In genomic region chr1:175978926-175979325, GRCh38 we compare ENCODE assay signal across 24 cellular contexts.
DNase-seq lines count a peak whose midpoint lies in the region; ATAC-seq lines count a peak whose summit lies in the region.
"Had no signal": no experiment of that assay in that cellular context is flagged by ENCODE, and none has a peak within 500 bp of the region (broad histone marks: within the 10 kb centered on the region; RNA-seq: fewer than 3 reads in every experiment).

No MANE protein-coding gene starts in this region.

- H3K36me3 ChIP-seq in ACC112 (ENCODE audit: insufficient read depth, low read length): peaks cover 29% of the 10 kb centered on the region
- peaks cover 4 to 37% of the 10 kb centered on the region in 2 experiments for H3K36me3 ChIP-seq in mesenchymal stem cell (ENCODE audit: control insufficient read depth in 1 of 2, insufficient read depth in 2 of 2, low read depth in 1 of 2, low read length in 2 of 2)

- H4K8ac ChIP-seq in mesenchymal stem cell (ENCODE audit: low read length): no peak overlapping the region

- H3K27me3 ChIP-seq in ACC112 (ENCODE audit: insufficient read depth, low read length): no peaks in the 10 kb centered on the region
- no peaks in the 10 kb centered on the region for H3K27me3 ChIP-seq in mesenchymal stem cell (ENCODE audit: control insufficient read depth in 1 of 2, insufficient read depth in 1 of 2, low read length in 2 of 2)
- H3K27me3 ChIP-seq: BLaER1 treated with 17β-estradiol and CSF1 and Interleukin-3, amounts not matched to agents 10 nM and 100 nM had no signal

- peak; percentile 62 for DNase-seq in LHCN-M2 (ENCODE audit: low read depth)
- peak; percentile 30 for DNase-seq in dermis blood vessel endothelial cell
- DNase-seq in mesenchymal stem cell: no peak
- DNase-seq in GM19240 (ENCODE audit: insufficient read length, low spot score): no peak
- no peak for DNase-seq in HPDE6-E6E7 (ENCODE audit: extremely low spot score)
- DNase-seq: Calu3; CD8-positive, alpha-beta T cell; DMS53; H7; Karpas-422; MM.1S; NCI-H1092; NCI-H1436 treated with DMSO at 0.1 percent for 48 hours; NCI-H2029 treated with DMSO at 0.1 percent for 48 hours; NCI-H2171; NCI-H526; PC-9; SIG-M5 had no signal

- H3K4me2 ChIP-seq in mesenchymal stem cell (ENCODE audit: low read length, poor library complexity, severe bottlenecking): no peak overlapping the region
- H3K4me2 ChIP-seq: BLaER1 treated with 17β-estradiol and CSF1 and Interleukin-3, amounts not matched to agents 10 nM and 100 nM; PC-9 had no signal

- no peak overlapping the region for H3K23ac ChIP-seq in mesenchymal stem cell (ENCODE audit: low read length in 2 of 2)

- no peak overlapping the region for H4K91ac ChIP-seq in mesenchymal stem cell (ENCODE audit: low read length)

- no CpG with 5 or more reads among the region's 1 CpG for WGBS in mesenchymal stem cell

- no peak overlapping the region for H3K14ac ChIP-seq in mesenchymal stem cell (ENCODE audit: low read length in 2 of 2)

- H3K4ac ChIP-seq in mesenchymal stem cell (ENCODE audit: low read depth in 1 of 2, low read length in 2 of 2): no peak overlapping the region

- no peak overlapping the region for H2AFZ ChIP-seq in ACC112 (ENCODE audit: low read length, unreplicated experiment)
- no peak overlapping the region for H2AFZ ChIP-seq in mesenchymal stem cell (ENCODE audit: low read depth, low read length)
- H2AFZ ChIP-seq: PC-9 had no signal

- peak overlapping the region; percentile 81 for H3K27ac ChIP-seq in ACC112 (ENCODE audit: low read depth, low read length)
- H3K27ac ChIP-seq in mesenchymal stem cell (ENCODE audit: low read length, poor library complexity, severe bottlenecking): no peak overlapping the region
- H3K27ac ChIP-seq: BLaER1 treated with 17β-estradiol and CSF1 and Interleukin-3, amounts not matched to agents 10 nM and 100 nM; HL-60; PC-9; RWPE1 had no signal

- H3K4me1 ChIP-seq in ACC112 (ENCODE audit: control insufficient read depth, insufficient read depth, low read length, unreplicated experiment): peaks cover 30% of the 10 kb centered on the region
- H3K4me1 ChIP-seq in mesenchymal stem cell (ENCODE audit: control insufficient read depth, insufficient read depth, low read depth, low read length): no peaks in the 10 kb centered on the region

- no peak overlapping the region for H3K18ac ChIP-seq in mesenchymal stem cell (ENCODE audit: low read depth in 1 of 2, low read length in 2 of 2)

- no peaks in the 10 kb centered on the region for H3K79me2 ChIP-seq in ACC112 (ENCODE audit: control insufficient read depth, insufficient read depth, low read length, unreplicated experiment)

- no peak overlapping the region for H2BK12ac ChIP-seq in mesenchymal stem cell (ENCODE audit: low read length in 2 of 2)

- peaks cover 34% of the 10 kb centered on the region for H3K9me3 ChIP-seq in mesenchymal stem cell (ENCODE audit: control insufficient read depth, low read length)

- H2BK5ac ChIP-seq in mesenchymal stem cell (ENCODE audit: low read depth, low read length, poor library complexity, severe bottlenecking): no peak overlapping the region

- no peak overlapping the region for H2AK5ac ChIP-seq in mesenchymal stem cell (ENCODE audit: low read length, severe bottlenecking)

- peak overlapping the region; percentile 64 for H3K9ac ChIP-seq in mesenchymal stem cell (ENCODE audit: low read length)
- H3K9ac ChIP-seq: BLaER1 treated with 17β-estradiol and CSF1 and Interleukin-3, amounts not matched to agents 10 nM and 100 nM had no signal

- peaks cover 7% of the 10 kb centered on the region for H3K79me1 ChIP-seq in mesenchymal stem cell (replicated peaks; ENCODE audit: low read length, poor library complexity, severe bottlenecking)

- no peak overlapping the region for H2BK15ac ChIP-seq in mesenchymal stem cell (ENCODE audit: low read depth, poor library complexity, severe bottlenecking)

- H3K4me3 ChIP-seq in ACC112 (ENCODE audit: low read depth, low read length) (0 out of 2 replicates have a peak overlapping the region, but pooled peaks have one; percentile 9), mesenchymal stem cell (ENCODE audit: insufficient read depth in 1 of 2, low read depth in 1 of 2, low read length in 2 of 2) (peak overlapping the region in 1 of 2 experiments; percentile 19)
- H3K4me3 ChIP-seq: BLaER1 treated with 17β-estradiol and CSF1 and Interleukin-3, amounts not matched to agents 10 nM and 100 nM; PC-9 had no signal

- ATAC-seq in HG02981 (IDR thresholded peaks at IDR 0.05; ENCODE audit: unreplicated experiment): no peak
- no peak for ATAC-seq in HG02678 (IDR thresholded peaks at IDR 0.05; ENCODE audit: unreplicated experiment)
- ATAC-seq: CD8-positive, alpha-beta T cell had no signal

- no peak overlapping the region for H2BK120ac ChIP-seq in mesenchymal stem cell (ENCODE audit: low read depth, low read length)

Comparison
In these comparisons a context has a peak if more than half of its experiments do, and no peak if none do; other contexts are left out.
1. DNase-seq: peak in LHCN-M2 (single experiment) and dermis blood vessel endothelial cell (single experiment); none in mesenchymal stem cell (single experiment), GM19240 (single experiment) and HPDE6-E6E7 (single experiment).